In the genomic region with DNA sequence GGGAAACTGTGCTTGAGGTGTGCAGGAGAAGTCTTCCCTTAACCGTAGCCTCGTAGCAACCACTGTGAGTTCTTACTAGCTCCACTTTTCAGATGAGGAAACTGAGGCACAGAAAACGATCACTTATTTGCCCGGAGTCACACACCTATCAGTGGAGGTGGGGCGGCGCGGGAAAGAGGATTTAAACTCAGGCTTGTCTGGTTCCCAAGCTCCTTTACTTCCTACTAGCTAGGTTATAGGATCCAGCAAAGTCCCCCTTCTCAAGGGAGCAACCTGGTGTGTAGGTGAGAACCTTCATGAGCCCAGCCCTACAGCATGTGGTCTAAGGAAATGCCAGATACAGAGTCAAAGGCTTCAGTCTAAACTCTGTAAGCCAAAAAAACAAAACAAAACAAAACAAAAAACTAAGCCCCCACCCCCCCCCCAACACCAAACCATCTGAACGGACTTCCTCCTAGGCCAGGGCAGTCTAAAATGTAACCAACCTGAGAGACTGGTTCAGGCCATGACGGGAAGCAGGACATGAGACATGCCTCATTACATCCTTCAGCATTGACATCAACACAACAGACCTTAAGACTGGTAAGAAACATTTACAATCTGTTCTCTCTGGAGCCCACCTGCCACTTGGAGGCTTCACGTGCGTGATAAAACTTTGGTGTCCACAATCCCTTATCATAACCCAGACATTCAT, we compare ENCODE assay signal across 8 cellular contexts. TPM values are rescaled to one million over a fixed set of nuclear protein-coding genes. Genes with fewer than 3 reads are reported as not detected.
DNase-seq lines count a peak whose midpoint lies in the region; ATAC-seq, FAIRE-seq and TF ChIP-seq lines count a peak whose summit lies in the region.

No MANE protein-coding gene starts in this region.

- H3K9me3 ChIP-seq in Panc1 (ENCODE audit: control insufficient read depth, insufficient read depth, low read depth, low read length) (no peaks in the 10 kb centered on the region), esophagus (ENCODE audit: control insufficient read depth in 2 of 2, insufficient read depth in 1 of 2, low read depth in 1 of 2, low read length in 1 of 2) (no peaks in the 10 kb centered on the region), pancreas (no peaks in the 10 kb centered on the region)

- intact Hi-C loops in Panc1 (cut with micrococcal nuclease; ENCODE audit: unreplicated experiment) = no loop called here
- intact Hi-C loops in pancreas (cut with DNase I) = no loop called here
- intact Hi-C loops in posterior cingulate gyrus (cut with DNase I) = loop anchor here (10.0 kb wide), 1 partner anchor 702 kb away; a partner anchor contains a TSS

- no peak for FAIRE-seq in pancreas (lab: Jason Lieb, UNC)

- TF ChIP-seq CTCF in GM12865 (IDR thresholded peaks at IDR 0.05; ENCODE audit: insufficient read depth, low read depth, low read length, missing control alignments) = no peak
- TF ChIP-seq CTCF in Panc1 (IDR thresholded peaks at IDR 0.05) = no peak
- TF ChIP-seq CTCF in pancreas (IDR thresholded peaks at IDR 0.05) = no peak

- CTCF ChIA-PET in Panc1 (lab: Charles Lee) = interaction anchor here (0.6 to 1.5 kb wide), 2 partner anchors 10 to 272 kb away, joined by 5 to 7 read pairs; no protein-coding TSS in a partner anchor

- DNase-seq in GM12865 (ENCODE audit: low read depth) = peak; percentile 47
- no peak for DNase-seq in Panc1 (ENCODE audit: low read depth, low spot score)
- peak in 1 of 6 donors; percentile 29 for DNase-seq in pancreas
- no peak for DNase-seq in NCI-H526 treated with DMSO at 0.1 percent for 48 hours (lab: John Stamatoyannopoulos, UW)
- no peak for DNase-seq in posterior cingulate gyrus
- no peak for DNase-seq in NK-92 treated with Interleukin-12 subunit alpha and Interleukin-12 subunit beta, amount 100 ng/mL, for 24 hours (lab: John Stamatoyannopoulos, UW)
- no peak for DNase-seq in NCI-H128 (lab: John Stamatoyannopoulos, UW; ENCODE audit: unreplicated experiment)

- in situ Hi-C loops in Panc1 (cut with HindIII; ENCODE audit: low pct_unique_long_range_greater_than_20kb, low sequenced_read_pairs) = no loop called here

- H3K27ac ChIP-seq in Panc1 (ENCODE audit: low read length) = peak overlapping the region; percentile 97
- H3K27ac ChIP-seq in esophagus (ENCODE audit: low read depth in 2 of 2, low read length in 1 of 2) = peak overlapping the region; percentile 89 to 90
- peak overlapping the region; percentile 70 to 90 (median 86) for H3K27ac ChIP-seq in pancreas

- peak; percentile 15 for ATAC-seq in Panc1
- ATAC-seq in pancreas = peak; percentile 1 to 14 (median 4)

- H3K27me3 ChIP-seq in Panc1 (ENCODE audit: control insufficient read depth, insufficient read depth, low read length) = no peaks in the 10 kb centered on the region
- H3K27me3 ChIP-seq in esophagus (ENCODE audit: control insufficient read depth in 1 of 2, insufficient read depth in 2 of 2, low read length in 2 of 2) = no peaks in the 10 kb centered on the region
- H3K27me3 ChIP-seq in pancreas = no peaks in the 10 kb centered on the region

- H3K4me1 ChIP-seq in Panc1 (ENCODE audit: control insufficient read depth, insufficient read depth, low read length) (peaks cover 29% of the 10 kb centered on the region), esophagus (ENCODE audit: control insufficient read depth in 2 of 2, insufficient read depth in 2 of 2, low read length in 1 of 2) (peaks cover 0 to 3% of the 10 kb centered on the region in 2 donors), pancreas (peaks cover 4 to 23% (median 9%) of the 10 kb centered on the region in 3 donors)

- H3K4me3 ChIP-seq in GM12865 (ENCODE audit: low read depth, low read length) = peak overlapping the region; percentile 67
- peak overlapping the region; percentile 75 for H3K4me3 ChIP-seq in Panc1 (ENCODE audit: low read depth in 2 of 2, low read length in 2 of 2)
- H3K4me3 ChIP-seq in esophagus (ENCODE audit: low read depth in 1 of 2, low read length in 2 of 2) = peak overlapping the region; percentile 69 to 91
- peak overlapping the region; percentile 77 to 97 (median 88) for H3K4me3 ChIP-seq in pancreas

- 52 to 57% methylated on average over 11 of the region's 11 CpGs for WGBS in esophagus, 2 donors
- 41 to 46% methylated on average over 11 of the region's 11 CpGs for WGBS in pancreas, 2 donors

- TSS peak; percentile 93 for BruUV-seq in Panc1 (replicated peaks; lab: Mats Ljungman, UMichigan)

- POLR2A ChIA-PET in Panc1 (lab: Charles Lee) = interaction anchor here (0.5 to 0.6 kb wide), 3 partner anchors 10 to 116 kb away, joined by 4 to 8 read pairs (median 4); a partner anchor contains a TSS

- H3K36me3 ChIP-seq in Panc1 (ENCODE audit: control insufficient read depth, insufficient read depth, low read length) (no peaks in the 10 kb centered on the region; the same call in 1 of the 2 replicates), esophagus (ENCODE audit: control insufficient read depth in 2 of 2, insufficient read depth in 2 of 2, low read length in 1 of 2) (no peaks in the 10 kb centered on the region), pancreas (no peaks in the 10 kb centered on the region)

RNA-seq across cellular contexts. Expression of a gene that starts 0.7 kb away (rescaled TPM):
- total RNA-seq in Panc1 (2021; ENCODE audit: unreplicated experiment) (25.7 TPM), pancreas (10 to 100 TPM in 2 of 6 donors, 1 to 10 TPM in 4; 7.4 to 11.9 (median 8.8) TPM)
- 14.2 TPM for polyA plus RNA-seq in Panc1 (2012; ENCODE audit: insufficient read length)
- polyA plus RNA-seq in esophagus (10 to 100 TPM; 11.6 to 12.4 TPM), pancreas (10 to 100 TPM; 10.4 to 11.1 TPM)

RNA-seq across cellular contexts. Expression of a gene that starts 14.1 kb away (rescaled TPM):
- total RNA-seq in Panc1 (2021; ENCODE audit: unreplicated experiment) (175 TPM), pancreas (10 to 100 TPM; 24.9 to 53.5 (median 37.0) TPM)
- 176 TPM for polyA plus RNA-seq in Panc1 (2012; ENCODE audit: insufficient read length)
- polyA plus RNA-seq in esophagus (10 to 100 TPM; 48.5 to 69.6 TPM), pancreas (10 to 100 TPM; 25.7 to 37.1 TPM)
